In the genomic region with DNA sequence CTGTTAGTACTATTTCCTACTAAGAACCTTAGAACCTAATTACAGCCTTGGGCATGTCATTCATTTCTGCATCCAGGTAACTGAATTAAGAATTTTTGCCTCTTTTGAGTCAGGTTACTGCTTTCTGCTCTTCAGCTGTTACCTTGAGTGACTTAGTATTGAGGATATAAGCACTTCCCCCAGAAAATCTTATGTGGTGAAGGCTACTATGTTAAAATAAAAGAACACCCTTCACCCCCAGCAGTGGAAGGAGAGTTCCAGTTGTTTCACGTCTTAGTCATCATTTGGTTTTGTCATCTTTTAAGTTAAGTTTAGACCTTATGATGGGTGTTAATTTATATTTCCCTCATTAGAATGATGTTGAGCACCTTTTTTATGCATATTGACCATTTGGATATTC, we compare ENCODE assay signal across 21 cellular contexts.
A peak's percentile ranks its signal among the peaks of the same experiment; 100 is the strongest.
DNase-seq lines count a peak whose midpoint lies in the region; ATAC-seq, FAIRE-seq and TF ChIP-seq lines count a peak whose summit lies in the region.
"Had no signal": no experiment of that assay in that cellular context is flagged by ENCODE, and none has a peak within 500 bp of the region (broad histone marks: within the 10 kb centered on the region; RNA-seq: fewer than 3 reads in every experiment).

No MANE protein-coding gene starts in this region.

- no peak overlapping the region for H3K4me3 ChIP-seq in neutrophil (ENCODE audit: low read depth in 1 of 2, low read length in 1 of 2)
- H3K4me3 ChIP-seq: Peyer's patch had no signal

- TF ChIP-seq POLR2A in GM12891 (IDR thresholded peaks at IDR 0.05; ENCODE audit: low read depth, low read length) = no peak

- no peak overlapping the region for H3K27ac Mint-ChIP-seq in activated CD8-positive, alpha-beta T cell treated with anti-CD3 and anti-CD28 coated beads for 36 hours
- H3K27ac Mint-ChIP-seq in activated CD8-positive, alpha-beta T cell treated with anti-CD3 and anti-CD28 coated beads, Interleukin-2, amount 10 ng/mL, durations not matched to agents 7 days and 5 days = no peak overlapping the region
- H3K27ac Mint-ChIP-seq: CD4-positive, alpha-beta T cell had no signal

- no peaks in the 10 kb centered on the region for H3K9me3 Mint-ChIP-seq in activated CD8-positive, alpha-beta T cell treated with anti-CD3 and anti-CD28 coated beads for 36 hours
- H3K9me3 Mint-ChIP-seq in activated CD8-positive, alpha-beta T cell treated with anti-CD3 and anti-CD28 coated beads, Interleukin-2, amount 10 ng/mL, durations not matched to agents 7 days and 5 days (ENCODE audit: insufficient read depth) = peaks cover 10% of the 10 kb centered on the region
- H3K9me3 Mint-ChIP-seq: CD4-positive, alpha-beta T cell had no signal

- H3K4me3 Mint-ChIP-seq in activated CD8-positive, alpha-beta T cell treated with anti-CD3 and anti-CD28 coated beads for 36 hours = no peak overlapping the region
- no peak overlapping the region for H3K4me3 Mint-ChIP-seq in activated CD8-positive, alpha-beta T cell treated with anti-CD3 and anti-CD28 coated beads, Interleukin-2, amount 10 ng/mL, durations not matched to agents 7 days and 5 days
- H3K4me3 Mint-ChIP-seq: CD4-positive, alpha-beta T cell had no signal

- H3K4me1 Mint-ChIP-seq in activated CD8-positive, alpha-beta T cell treated with anti-CD3 and anti-CD28 coated beads for 36 hours (ENCODE audit: low read depth) = peaks cover 24% of the 10 kb centered on the region
- peaks cover 11% of the 10 kb centered on the region for H3K4me1 Mint-ChIP-seq in activated CD8-positive, alpha-beta T cell treated with anti-CD3 and anti-CD28 coated beads, Interleukin-2, amount 10 ng/mL, durations not matched to agents 7 days and 5 days (ENCODE audit: low read depth)

- ATAC-seq in activated CD8-positive, alpha-beta T cell treated with anti-CD3 and anti-CD28 coated beads for 36 hours = peak; percentile 39
- ATAC-seq in activated CD8-positive, alpha-beta T cell treated with anti-CD3 and anti-CD28 coated beads, Interleukin-2, amount 10 ng/mL, durations not matched to agents 7 days and 5 days = no peak
- ATAC-seq: HCT116 had no signal

- POLR2A ChIA-PET in activated CD8-positive, alpha-beta T cell treated with anti-CD3 and anti-CD28 coated beads for 36 hours (lab: Charles Lee) = no interaction called here
- POLR2A ChIA-PET in activated CD8-positive, alpha-beta T cell treated with anti-CD3 and anti-CD28 coated beads, Interleukin-2, amount 10 ng/mL, durations not matched to agents 7 days and 5 days (lab: Charles Lee) = no interaction called here

- intact Hi-C loops in activated CD8-positive, alpha-beta T cell treated with anti-CD3 and anti-CD28 coated beads for 36 hours (cut with micrococcal nuclease) = loop anchor here (5.0 kb wide), 1 partner anchor 76 kb away; no protein-coding TSS in a partner anchor

- H3K36me3 ChIP-seq in neutrophil = peaks cover 14% of the 10 kb centered on the region

- H3K27me3 ChIP-seq in neutrophil = no peaks in the 10 kb centered on the region
- H3K27me3 ChIP-seq: Peyer's patch had no signal

- CTCF ChIA-PET in activated CD8-positive, alpha-beta T cell treated with anti-CD3 and anti-CD28 coated beads for 36 hours (lab: Charles Lee) = interaction anchor here (1.5 kb wide), 1 partner anchor 166 kb away, joined by 3 read pairs; no protein-coding TSS in a partner anchor
- CTCF ChIA-PET in activated CD8-positive, alpha-beta T cell treated with anti-CD3 and anti-CD28 coated beads, Interleukin-2, amount 10 ng/mL, durations not matched to agents 7 days and 5 days (lab: Charles Lee) = interaction anchor here (0.7 to 1.6 kb wide), 3 partner anchors 10 to 1449 kb away, joined by 3 to 6 read pairs (median 3); no protein-coding TSS in a partner anchor

- peak overlapping the region; percentile 64 for H3K27ac ChIP-seq in neutrophil
- H3K27ac ChIP-seq: Peyer's patch had no signal

- no peaks in the 10 kb centered on the region for H3K9me3 ChIP-seq in neutrophil
- H3K9me3 ChIP-seq: Peyer's patch had no signal

- peak; percentile 51 for FAIRE-seq in GM12891 (lab: Jason Lieb, UNC)
- FAIRE-seq: GM18507 had no signal

- peaks cover 8% of the 10 kb centered on the region for H3K36me3 Mint-ChIP-seq in activated CD8-positive, alpha-beta T cell treated with anti-CD3 and anti-CD28 coated beads for 36 hours (ENCODE audit: low read depth)
- peaks cover 23% of the 10 kb centered on the region for H3K36me3 Mint-ChIP-seq in activated CD8-positive, alpha-beta T cell treated with anti-CD3 and anti-CD28 coated beads, Interleukin-2, amount 10 ng/mL, durations not matched to agents 7 days and 5 days (ENCODE audit: low read depth)

- DNase-seq in activated CD8-positive, alpha-beta T cell treated with anti-CD3 and anti-CD28 coated beads for 36 hours = no peak
- no peak for DNase-seq in activated CD8-positive, alpha-beta T cell treated with anti-CD3 and anti-CD28 coated beads, Interleukin-2, amount 10 ng/mL, durations not matched to agents 7 days and 5 days
- no peak for DNase-seq in GM12891 (ENCODE audit: insufficient read length, low spot score)
- peak; percentile 7 for DNase-seq in LHCN-M2 (ENCODE audit: low read depth)
- DNase-seq in GM20000 (ENCODE audit: low spot score) = no peak
- DNase-seq in GDM1 (lab: John Stamatoyannopoulos, UW) = no peak
- DNase-seq: CD4-positive, alpha-beta T cell; COR-L47; DMS 273 treated with DMSO at 0.1 percent for 48 hours; DMS79 treated with DMSO at 0.1 percent for 48 hours; GOT3; KBM-7; NCI-H1417 treated with DMSO at 0.1 percent for 48 hours; NCI-H187; NCI-H226; NCI-H510A treated with DMSO at 0.1 percent for 48 hours; NCI-H774; Peyer's patch had no signal

- H3K4me1 ChIP-seq in neutrophil (ENCODE audit: control insufficient read depth in 1 of 2, insufficient read depth in 1 of 2, low read depth in 1 of 2, low read length in 1 of 2) = peaks cover 8 to 29% of the 10 kb centered on the region in 2 experiments
- H3K4me1 ChIP-seq: Peyer's patch had no signal

- no peaks in the 10 kb centered on the region for H3K27me3 Mint-ChIP-seq in activated CD8-positive, alpha-beta T cell treated with anti-CD3 and anti-CD28 coated beads for 36 hours
- H3K27me3 Mint-ChIP-seq in activated CD8-positive, alpha-beta T cell treated with anti-CD3 and anti-CD28 coated beads, Interleukin-2, amount 10 ng/mL, durations not matched to agents 7 days and 5 days (ENCODE audit: low read depth) = no peaks in the 10 kb centered on the region
- H3K27me3 Mint-ChIP-seq: CD4-positive, alpha-beta T cell had no signal

- TF ChIP-seq CTCF in activated CD8-positive, alpha-beta T cell treated with anti-CD3 and anti-CD28 coated beads for 36 hours (IDR thresholded peaks at IDR 0.05) = no peak
- TF ChIP-seq CTCF in neutrophil (IDR thresholded peaks at IDR 0.05) (no peak), GM20000 (IDR thresholded peaks at IDR 0.05; ENCODE audit: extremely low read depth, missing control alignments) (no peak)

TF ChIP-seq in GM12891, 5 proteins besides CTCF, POLR2A, EP300 and RAD21:
- TF ChIP-seq PAX5 (IDR thresholded peaks at IDR 0.05; ENCODE audit: insufficient read depth, low read length, severe bottlenecking) (no peak), POU2F2 (IDR thresholded peaks at IDR 0.05; ENCODE audit: low read depth, low read length) (no peak), SPI1 (IDR thresholded peaks at IDR 0.05; ENCODE audit: low read depth, low read length) (no peak), POLR2AphosphoS5 (IDR thresholded peaks at IDR 0.05; ENCODE audit: low read depth, low read length) (no peak), TAF1 (IDR thresholded peaks at IDR 0.05; ENCODE audit: low read depth, low read length) (no peak)
